21 cellular contexts compared by ENCODE assay signal in genomic region chr1:244041475-244042100, GRCh38.
"Had no signal": no experiment of that assay in that cellular context is flagged by ENCODE, and none has a peak within 500 bp of the region (broad histone marks: within the 10 kb centered on the region; RNA-seq: fewer than 3 reads in every experiment).

No MANE protein-coding gene starts in this region.

- H3K4me3 ChIP-seq: dorsolateral prefrontal cortex, neural progenitor cell, ovary, right atrium auricular region, sigmoid colon, skin epidermis, stomach, thoracic aorta had no signal

- H3K27me3 ChIP-seq: dorsolateral prefrontal cortex, ovary, right atrium auricular region, sigmoid colon had no signal

- H3K9me3 ChIP-seq: ovary, right atrium auricular region, sigmoid colon, stomach, thoracic aorta had no signal

- H2AFZ ChIP-seq: neural progenitor cell had no signal

- H3K4me1 ChIP-seq: neural progenitor cell, right atrium auricular region, sigmoid colon had no signal

- H3K36me3 ChIP-seq: neural progenitor cell, ovary, right atrium auricular region, sigmoid colon, stomach, thoracic aorta had no signal

- H3K9ac ChIP-seq: neural progenitor cell had no signal

- ATAC-seq: esophagus mucosa; left colon; natural killer cell treated with Interleukin-12 subunit alpha and Interleukin-12 subunit beta and Interleukin-15 and Interleukin-18, amount 100 ng/mL, for 72 hours had no signal

- DNase-seq: cortex of kidney; dorsolateral prefrontal cortex; effector CD8-positive, alpha-beta T cell; foreskin melanocyte; head of caudate nucleus; hippocampal formation; left colon; mammary epithelial cell; nucleus accumbens; ovary; sigmoid colon; stimulated activated CD4-positive, alpha-beta T cell treated with anti-CD3 and anti-CD28 coated beads, Interleukin-12 subunit alpha, Interleukin-12 subunit beta, amount 100 ng/mL, for 4 hours; stimulated activated naive CD4-positive, alpha-beta T cell; stomach; substantia nigra had no signal

- H3K27ac ChIP-seq: dorsolateral prefrontal cortex, neural progenitor cell, ovary, right atrium auricular region, sigmoid colon, skin epidermis, stomach, thoracic aorta had no signal

- H3K4me2 ChIP-seq: neural progenitor cell had no signal
